10 cellular contexts compared by ENCODE assay signal in genomic region chr3:185309309-185309708, GRCh38. TPM values are rescaled to one million over a fixed set of nuclear protein-coding genes. Genes with fewer than 3 reads are reported as not detected.
"Had no signal": no experiment of that assay in that cellular context is flagged by ENCODE, and none has a peak within 500 bp of the region (broad histone marks: within the 10 kb centered on the region; RNA-seq: fewer than 3 reads in every experiment).

No MANE protein-coding gene starts in this region.

- H3K4me3 Mint-ChIP-seq: HFFc6 had no signal

- H3K27ac ChIP-seq: GM23248, HL-60 had no signal

- H3K9me3 ChIP-seq: HAP-1 had no signal

- ATAC-seq: HCT116, K562 had no signal

- H3K27ac Mint-ChIP-seq: HFFc6 had no signal

- H3K4me1 ChIP-seq: HAP-1 had no signal

- H3K4me3 ChIP-seq: GM23248, HAP-1, K562 had no signal

- DNase-seq: GM23248, GOT3, H7, HFFc6, IMR-90, KG1 had no signal

- H3K36me3 ChIP-seq: HAP-1 had no signal

RNA-seq across cellular contexts. Expression of gene MAP3K13, which starts 53.6 kb away (rescaled TPM):
- total RNA-seq: H7 had no signal
